Comparison of ENCODE assay signal across 18 cellular contexts in genomic region chr13:35159041-35159440, GRCh38.
"Had no signal": no experiment of that assay in that cellular context is flagged by ENCODE, and none has a peak within 500 bp of the region (broad histone marks: within the 10 kb centered on the region; RNA-seq: fewer than 3 reads in every experiment).

No MANE protein-coding gene starts in this region.

- H3K27ac ChIP-seq: hepatocyte, spleen, tibial artery, upper lobe of left lung, vagina had no signal

- H3K4me1 ChIP-seq: tibial artery, upper lobe of left lung, vagina had no signal

- ATAC-seq: mucosa of descending colon; naive thymus-derived CD8-positive, alpha-beta T cell; sciatic nerve; stimulated activated memory B cell treated with anti-CD40 and anti-IgM and Interleukin-4, amounts not matched to agents 10 μg/mL and 1 μg/mL and 100 μg/mL, for 72 hours had no signal

- H3K9me3 Mint-ChIP-seq: naive thymus-derived CD8-positive, alpha-beta T cell; stimulated activated memory B cell treated with anti-CD40 and anti-IgM and Interleukin-4, amounts not matched to agents 10 μg/mL and 1 μg/mL and 100 μg/mL, for 72 hours; stimulated activated naive CD8-positive, alpha-beta T cell treated with anti-CD3 and anti-CD28 coated beads, Interleukin-15, Interleukin-2, amounts not matched to agents 100 ng/mL and 50 ng/mL, for 24 hours had no signal

- H2AFZ ChIP-seq: hepatocyte had no signal

- H3K27ac Mint-ChIP-seq: stimulated activated memory B cell treated with anti-CD40 and anti-IgM and Interleukin-4, amounts not matched to agents 10 μg/mL and 1 μg/mL and 100 μg/mL, for 72 hours; stimulated activated naive CD8-positive, alpha-beta T cell treated with anti-CD3 and anti-CD28 coated beads, Interleukin-15, Interleukin-2, amounts not matched to agents 100 ng/mL and 50 ng/mL, for 24 hours had no signal

- H3K36me3 ChIP-seq: spleen, tibial artery, upper lobe of left lung, vagina had no signal

- H3K27me3 Mint-ChIP-seq: naive thymus-derived CD8-positive, alpha-beta T cell; stimulated activated memory B cell treated with anti-CD40 and anti-IgM and Interleukin-4, amounts not matched to agents 10 μg/mL and 1 μg/mL and 100 μg/mL, for 72 hours; stimulated activated naive CD8-positive, alpha-beta T cell treated with anti-CD3 and anti-CD28 coated beads, Interleukin-15, Interleukin-2, amounts not matched to agents 100 ng/mL and 50 ng/mL, for 24 hours had no signal

- H3K4me2 ChIP-seq: hepatocyte had no signal

- H3K4me3 Mint-ChIP-seq: naive thymus-derived CD8-positive, alpha-beta T cell; stimulated activated memory B cell treated with anti-CD40 and anti-IgM and Interleukin-4, amounts not matched to agents 10 μg/mL and 1 μg/mL and 100 μg/mL, for 72 hours; stimulated activated naive CD8-positive, alpha-beta T cell treated with anti-CD3 and anti-CD28 coated beads, Interleukin-15, Interleukin-2, amounts not matched to agents 100 ng/mL and 50 ng/mL, for 24 hours had no signal

- H3K4me3 ChIP-seq: dorsolateral prefrontal cortex, hepatocyte, mucosa of descending colon, spleen, tibial artery, upper lobe of left lung, vagina had no signal

- H3K79me2 ChIP-seq: hepatocyte had no signal

- H3K36me3 Mint-ChIP-seq: stimulated activated memory B cell treated with anti-CD40 and anti-IgM and Interleukin-4, amounts not matched to agents 10 μg/mL and 1 μg/mL and 100 μg/mL, for 72 hours had no signal

- H3K9me3 ChIP-seq: mucosa of descending colon, spleen, tibial artery, upper lobe of left lung, vagina had no signal

- H3K27me3 ChIP-seq: dorsolateral prefrontal cortex, hepatocyte, spleen, tibial artery, upper lobe of left lung, vagina had no signal

- DNase-seq: dorsolateral prefrontal cortex; effector CD8-positive, alpha-beta T cell; foreskin melanocyte; head of caudate nucleus; mucosa of descending colon; naive thymus-derived CD8-positive, alpha-beta T cell; posterior cingulate gyrus; spleen; stimulated activated CD4-positive, alpha-beta T cell treated with anti-CD3 and anti-CD28 coated beads, Interleukin-15, amount 100 ng/mL, for 24 hours; stimulated activated CD4-positive, alpha-beta T cell treated with anti-CD3 and anti-CD28 coated beads, Interleukin-1b, Interleukin-23, amount 100 ng/mL, for 48 hours; stimulated activated CD4-positive, alpha-beta T cell treated with anti-CD3 and anti-CD28 coated beads, Interleukin-4, amount 100 ng/mL, for 24 hours; tibial artery; upper lobe of left lung had no signal
